8 cellular contexts compared by ENCODE assay signal in the genomic region with DNA sequence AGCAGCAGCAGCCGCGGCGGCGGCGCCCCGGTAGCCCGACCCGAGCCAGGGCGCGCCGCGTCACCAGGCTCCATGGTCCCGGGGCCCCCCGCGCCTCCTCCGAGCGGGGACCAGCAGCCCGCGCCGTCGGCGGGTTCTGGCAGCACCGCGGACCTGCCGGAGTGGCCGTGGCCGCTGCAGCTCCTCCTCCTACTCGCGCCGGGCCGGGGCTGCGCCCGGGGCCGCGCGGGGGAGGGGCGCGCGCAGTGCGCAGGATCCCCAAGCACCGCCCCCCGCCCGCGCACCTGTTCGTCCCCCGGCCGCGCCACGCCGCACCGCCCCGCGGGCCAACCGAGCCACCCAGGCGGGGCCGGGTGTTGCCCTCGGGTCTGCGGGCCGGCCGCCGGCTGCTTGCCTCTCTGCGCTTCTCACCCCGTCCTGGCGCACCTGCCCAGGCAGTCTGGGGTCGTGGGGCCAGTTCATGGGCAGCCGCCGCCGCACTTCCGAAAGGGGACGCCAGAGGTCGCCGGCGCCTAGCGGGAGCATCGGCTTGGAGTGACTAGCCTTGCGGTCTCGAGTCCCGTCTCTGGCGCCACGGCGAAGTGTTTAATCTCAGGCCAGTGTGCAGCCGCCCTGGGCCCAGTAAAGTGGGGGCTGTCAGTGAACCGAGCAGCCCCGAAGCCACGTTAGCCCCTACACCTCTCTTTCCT. TPM values are rescaled to one million over a fixed set of nuclear protein-coding genes. Genes with fewer than 3 reads are reported as not detected.
DNase-seq lines count a peak whose midpoint lies in the region; TF ChIP-seq lines count a peak whose summit lies in the region.

Gene SLC9A7 (minus strand): TSS at position 163 of the 689 bp plus-strand sequence. CDS start 89 bp downstream, at position 74.

- peak; percentile 67 for DNase-seq in G401 (ENCODE audit: low spot score)
- DNase-seq in H4 (ENCODE audit: low spot score): peak; percentile 52
- DNase-seq in LoVo (ENCODE audit: low spot score): peak; percentile 65
- DNase-seq in SK-MEL-5 (ENCODE audit: low read depth, low spot score): peak; percentile 62
- peak; percentile 65 for DNase-seq in activated gamma-delta T cell treated with anti-CD3 and anti-CD28 coated beads, Interleukin-2, amount 50 U/mL, for 16 hours (ENCODE audit: low read depth)
- peak; percentile 66 for DNase-seq in germinal center (ENCODE audit: low spot score)
- peak; percentile 87 for DNase-seq in osteoblast (ENCODE audit: insufficient read length, low spot score, missing footprints)

- 0% methylated on average over 79 of the region's 85 CpGs for WGBS in thymus

- H2AFZ ChIP-seq in osteoblast (ENCODE audit: low read length): peak within 1 kb of the TSS; percentile 81

- H3K36me3 ChIP-seq in osteoblast (ENCODE audit: insufficient read depth, low read length) (no peaks in the 10 kb centered on the region), thymus (ENCODE audit: control insufficient read depth, insufficient read depth) (no peaks in the 10 kb centered on the region)

- H3K27ac ChIP-seq in osteoblast (ENCODE audit: low read depth, low read length) (peak within 1 kb of the TSS; percentile 56), thymus (ENCODE audit: low read depth) (peak within 1 kb of the TSS; percentile 42)

- in situ Hi-C loops in G401 (cut with HindIII; ENCODE audit: low sequenced_read_pairs): no loop called here
- in situ Hi-C loops in SK-MEL-5 (cut with HindIII; ENCODE audit: low pct_unique_long_range_greater_than_20kb, low sequenced_read_pairs): no loop called here

- peak; percentile 53 for TF ChIP-seq CTCF in osteoblast (IDR thresholded peaks at IDR 0.05; ENCODE audit: extremely low read depth, low read depth, low read length)

- H3K4me3 ChIP-seq in osteoblast (ENCODE audit: insufficient read depth, low read length) (peak within 1 kb of the TSS; percentile 79), thymus (ENCODE audit: low read length) (peak within 1 kb of the TSS; percentile 66)

- H3K9me3 ChIP-seq in osteoblast (ENCODE audit: low read depth, low read length) (peaks cover 5% of the 10 kb centered on the region), thymus (ENCODE audit: control insufficient read depth) (no peaks in the 10 kb centered on the region)

- H3K4me1 ChIP-seq in osteoblast (ENCODE audit: insufficient read depth, low read length): peaks cover 18% of the 10 kb centered on the region
- no peaks in the 10 kb centered on the region for H3K4me1 ChIP-seq in thymus (ENCODE audit: control insufficient read depth, insufficient read depth, low read length)

- H3K79me2 ChIP-seq in osteoblast (ENCODE audit: insufficient read depth, low read length): peaks cover 38% of the 10 kb centered on the region

- peak within 1 kb of the TSS; percentile 86 for H3K4me2 ChIP-seq in osteoblast (ENCODE audit: insufficient read depth, low read length)

- H3K27me3 ChIP-seq in osteoblast (ENCODE audit: insufficient read depth, low read length): no peaks in the 10 kb centered on the region
- H3K27me3 ChIP-seq in thymus (ENCODE audit: control insufficient read depth, insufficient read depth): no peaks in the 10 kb centered on the region

- H4K20me1 ChIP-seq in osteoblast (ENCODE audit: insufficient read depth, low read length): peaks cover 3% of the 10 kb centered on the region

RNA-seq across cellular contexts. Expression of gene SLC9A7, which starts in this region (rescaled TPM):
- total RNA-seq in G401 (2014; rRNA removed; shearing (Covaris generic)): 1.5 and 2.1 TPM in 2 replicates
- total RNA-seq in H4 (2014; rRNA removed; shearing (Covaris generic)): 4.2 and 5.9 TPM in 2 replicates
- 3.4 and 5.9 TPM in 2 replicates for total RNA-seq in SK-MEL-5 (2014; rRNA removed; shearing (Covaris generic))
- 2.1 and 3.4 TPM in 2 replicates for polyA plus RNA-seq in SK-MEL-5 (2015; cell fraction: cytosol; rRNA removed)
- polyA plus RNA-seq in SK-MEL-5 (2015; cell fraction: nucleus; rRNA removed): 2.6 and 5.2 TPM in 2 replicates
- total RNA-seq in osteoblast: 42.0 and 43.6 TPM in 2 replicates
- polyA plus RNA-seq in thymus: 3.5 TPM

Comparison
In these comparisons a context has a peak if more than half of its experiments do, and no peak if none do; other contexts are left out.
1. Peak in every context shown above with its lines: DNase-seq, H3K4me3 ChIP-seq and H3K27ac ChIP-seq.